11 cellular contexts compared by ENCODE assay signal in genomic region chr20:2865630-2866029, GRCh38. TPM values are rescaled to one million over a fixed set of nuclear protein-coding genes. Genes with fewer than 3 reads are reported as not detected.
DNase-seq lines count a peak whose midpoint lies in the region; ATAC-seq and TF ChIP-seq lines count a peak whose summit lies in the region.
"Had no signal": no experiment of that assay in that cellular context is flagged by ENCODE, and none has a peak within 500 bp of the region (broad histone marks: within the 10 kb centered on the region; RNA-seq: fewer than 3 reads in every experiment).

No MANE protein-coding gene starts in this region.

- POLR2A ChIA-PET in A673 (lab: Charles Lee; ENCODE audit: low non-redundant PET): no interaction called here

- BruUV-seq in A673 (replicated peaks; lab: Mats Ljungman, UMichigan): no TSS peak

- peak; percentile 39; the same call in 1 of the 2 replicates for TF ChIP-seq RAD21 in Ishikawa (IDR thresholded peaks at IDR 0.05; ENCODE audit: low read depth)

- peak overlapping the region in 1 of 2 donors; percentile 35 for H3K4me3 Mint-ChIP-seq in activated T-cell treated with anti-CD3 and anti-CD28 coated beads, Interleukin-2, amount 50 U/mL, for 72 hours
- H3K4me3 Mint-ChIP-seq: activated B cell treated with CpG ODN at 0.5 μM for 24 hours had no signal

- H3K27ac ChIP-seq in 22Rv1: no peak overlapping the region
- H3K27ac ChIP-seq in A673 (ENCODE audit: low read depth, low read length, poor library complexity, severe bottlenecking): no peak overlapping the region

- no peaks in the 10 kb centered on the region for H3K27me3 ChIP-seq in A673 (replicated peaks; ENCODE audit: insufficient read depth, low read depth, low read length, poor library complexity)

- peaks cover 12% of the 10 kb centered on the region for H3K36me3 ChIP-seq in A673 (ENCODE audit: insufficient read depth, low read length, poor library complexity, severe bottlenecking)

- DNase-seq in activated T-cell treated with anti-CD3 and anti-CD28 coated beads, Interleukin-2, amount 50 U/mL, for 72 hours: peak; percentile 54 to 69
- DNase-seq in left lobe of liver (ENCODE audit: low spot score): peak; percentile 28
- DNase-seq in NCI-H1092 treated with DMSO at 0.1 percent for 48 hours (lab: John Stamatoyannopoulos, UW): no peak
- no peak for DNase-seq in A673 (ENCODE audit: low spot score)
- DNase-seq: activated B cell treated with CpG ODN at 0.5 μM for 24 hours, NCI-H146, retina had no signal

- no peak for TF ChIP-seq EP300 in Ishikawa (IDR thresholded peaks at IDR 0.05; ENCODE audit: borderline replicate concordance)

- CTCF ChIA-PET in A673 (lab: Charles Lee): no interaction called here

- H3K27me3 Mint-ChIP-seq in activated T-cell treated with anti-CD3 and anti-CD28 coated beads, Interleukin-2, amount 50 U/mL, for 72 hours (ENCODE audit: low read depth): no peaks in the 10 kb centered on the region
- H3K27me3 Mint-ChIP-seq: activated B cell treated with CpG ODN at 0.5 μM for 24 hours had no signal

- H3K36me3 Mint-ChIP-seq in activated T-cell treated with anti-CD3 and anti-CD28 coated beads, Interleukin-2, amount 50 U/mL, for 72 hours (ENCODE audit: insufficient read depth in 2 of 2): peaks cover 0 to 4% of the 10 kb centered on the region in 2 donors

- intact Hi-C loops in A673 (cut with micrococcal nuclease; ENCODE audit: unreplicated experiment): no loop called here

- H3K4me1 Mint-ChIP-seq in activated T-cell treated with anti-CD3 and anti-CD28 coated beads, Interleukin-2, amount 50 U/mL, for 72 hours (ENCODE audit: low read depth): peaks cover 42% of the 10 kb centered on the region
- H3K4me1 Mint-ChIP-seq: activated B cell treated with CpG ODN at 0.5 μM for 24 hours had no signal

- ATAC-seq in activated T-cell treated with anti-CD3 and anti-CD28 coated beads, Interleukin-2, amount 50 U/mL, for 72 hours (replicated peaks in 1 of 2): peak; percentile 81 to 90
- ATAC-seq in left lobe of liver (peak; percentile 41), GM19455 (IDR thresholded peaks at IDR 0.05; ENCODE audit: unreplicated experiment) (no peak), GM19328 (IDR thresholded peaks at IDR 0.05; ENCODE audit: unreplicated experiment) (no peak)

- H3K27ac Mint-ChIP-seq in activated T-cell treated with anti-CD3 and anti-CD28 coated beads, Interleukin-2, amount 50 U/mL, for 72 hours: no peak overlapping the region
- H3K27ac Mint-ChIP-seq: activated B cell treated with CpG ODN at 0.5 μM for 24 hours had no signal

- H3K4me1 ChIP-seq in A673 (ENCODE audit: insufficient read depth, low read length, poor library complexity, severe bottlenecking): peaks cover 6% of the 10 kb centered on the region

- H3K9me3 Mint-ChIP-seq in activated T-cell treated with anti-CD3 and anti-CD28 coated beads, Interleukin-2, amount 50 U/mL, for 72 hours: no peaks in the 10 kb centered on the region
- H3K9me3 Mint-ChIP-seq: activated B cell treated with CpG ODN at 0.5 μM for 24 hours had no signal

- TF ChIP-seq CTCF in 22Rv1 (IDR thresholded peaks at IDR 0.05): 0 out of 2 replicates have a peak, but pooled peaks have one; percentile 24
- no peak for TF ChIP-seq CTCF in A673 (conservative IDR thresholded peaks at IDR 0.05; ENCODE audit: low read depth, low read length)

- H3K9me3 ChIP-seq in A673 (ENCODE audit: low read depth, low read length, poor library complexity, severe bottlenecking): no peaks in the 10 kb centered on the region

- H3K4me3 ChIP-seq in A673 (ENCODE audit: low read depth, low read length, poor library complexity, severe bottlenecking): no peak overlapping the region

TF ChIP-seq in Ishikawa, 13 proteins besides CTCF, POLR2A, EP300 and RAD21:
- TF ChIP-seq CEBPB (IDR thresholded peaks at IDR 0.05) (no peak), FOXM1 (IDR thresholded peaks at IDR 0.05; ENCODE audit: borderline replicate concordance, low read depth) (no peak), YY1 (IDR thresholded peaks at IDR 0.05; ENCODE audit: low read depth) (no peak), TAF1 (IDR thresholded peaks at IDR 0.05; ENCODE audit: low read depth) (no peak), ZBTB7A (IDR thresholded peaks at IDR 0.05; ENCODE audit: low read depth) (no peak), NFIC (IDR thresholded peaks at IDR 0.05) (no peak), MAX (IDR thresholded peaks at IDR 0.05) (no peak), REST (IDR thresholded peaks at IDR 0.05; ENCODE audit: low read depth) (no peak)

RNA-seq across cellular contexts. Expression of gene PTPRA, which starts 7.7 kb away (rescaled TPM):
- total RNA-seq in activated T-cell treated with anti-CD3 and anti-CD28 coated beads, Interleukin-2, amount 50 U/mL, for 72 hours: 10 to 100 TPM; 81.2 to 85.9 TPM
- total RNA-seq in left lobe of liver (15.3 TPM), A673 (2021) (56.9 and 65.6 TPM in 2 replicates)

RNA-seq across cellular contexts. Expression of gene VPS16, which starts 25.1 kb away (rescaled TPM):
- 10 to 100 TPM; 54.3 to 60.7 TPM for total RNA-seq in activated T-cell treated with anti-CD3 and anti-CD28 coated beads, Interleukin-2, amount 50 U/mL, for 72 hours
- total RNA-seq in left lobe of liver (19.3 TPM), A673 (2021) (37.8 and 39.1 TPM in 2 replicates)

RNA-seq across cellular contexts. Expression of gene PCED1A, which starts 25.2 kb away (rescaled TPM):
- 10 to 100 TPM; 52.8 to 58.9 TPM for total RNA-seq in activated T-cell treated with anti-CD3 and anti-CD28 coated beads, Interleukin-2, amount 50 U/mL, for 72 hours
- 21.4 TPM for total RNA-seq in left lobe of liver
- total RNA-seq in A673 (2021): 32.8 and 42.0 TPM in 2 replicates

RNA-seq across cellular contexts. Expression of gene TMEM239, which starts 49.5 kb away (rescaled TPM):
- total RNA-seq in activated T-cell treated with anti-CD3 and anti-CD28 coated beads, Interleukin-2, amount 50 U/mL, for 72 hours: not detected
- not detected for total RNA-seq in left lobe of liver
- total RNA-seq in A673 (2021): not detected in 2 replicates
- total RNA-seq: activated B cell treated with CpG ODN at 0.5 μM for 24 hours had no signal

RNA-seq across cellular contexts. Expression of gene C20orf141, which starts 50.8 kb away (rescaled TPM):
- total RNA-seq in activated T-cell treated with anti-CD3 and anti-CD28 coated beads, Interleukin-2, amount 50 U/mL, for 72 hours: not detected
- total RNA-seq in left lobe of liver: not detected
- not detected in 2 replicates for total RNA-seq in A673 (2021)
- total RNA-seq: activated B cell treated with CpG ODN at 0.5 μM for 24 hours had no signal

Comparison
In these comparisons a context has a peak if more than half of its experiments do, and no peak if none do; other contexts are left out.
1. ATAC-seq: peak in activated T-cell treated with anti-CD3 and anti-CD28 coated beads, Interleukin-2, amount 50 U/mL, for 72 hours (2 of 2) and left lobe of liver (single experiment); none in GM19455 (single experiment) and GM19328 (single experiment).
2. DNase-seq: peak in activated T-cell treated with anti-CD3 and anti-CD28 coated beads, Interleukin-2, amount 50 U/mL, for 72 hours (2 of 2) and left lobe of liver (single experiment); none in NCI-H1092 treated with DMSO at 0.1 percent for 48 hours (single experiment) and A673 (single experiment).